Comparison of ENCODE assay signal across 1 cellular context in the genomic region with DNA sequence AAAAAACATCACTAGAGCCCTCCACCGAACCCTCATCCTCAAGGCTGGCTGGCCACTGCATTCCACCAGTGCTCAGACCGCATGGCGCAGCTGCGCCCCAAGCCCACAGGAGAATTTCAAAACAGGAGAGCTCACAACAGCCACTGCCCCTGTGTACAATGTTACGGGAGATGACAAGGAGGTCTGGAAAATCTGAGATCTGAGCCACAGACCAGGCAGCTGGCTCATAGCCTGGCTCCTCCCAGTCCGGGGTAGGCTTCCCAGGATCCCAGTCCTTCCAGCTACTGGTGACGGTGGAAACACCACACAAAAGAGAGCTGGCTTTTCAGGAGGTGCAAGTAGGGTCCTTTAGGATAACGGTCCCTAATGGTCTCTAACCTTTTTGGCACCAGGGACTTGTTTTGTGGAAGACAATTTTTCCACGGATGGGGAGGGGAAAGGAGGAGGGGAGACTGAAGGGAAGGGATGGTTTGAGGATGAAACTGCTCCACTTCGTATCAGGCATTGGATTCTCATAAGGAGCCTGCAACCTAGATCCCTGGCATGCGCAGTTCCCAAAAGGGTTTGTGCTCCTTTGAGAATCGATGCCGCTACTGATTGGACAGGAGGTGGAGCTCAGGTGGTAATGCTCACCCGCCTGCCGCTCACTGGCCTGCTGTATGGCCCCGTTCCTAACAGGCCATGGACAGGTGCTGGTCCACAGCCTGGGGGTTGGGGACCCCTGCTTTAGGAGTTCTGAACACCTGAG.
TF ChIP-seq lines count a peak whose summit lies in the region.

No MANE protein-coding gene starts in this region.

TF ChIP-seq in K562, 482 proteins besides CTCF, POLR2A, EP300 and RAD21:
- peak; percentile 19 to 51; a peak in 2 of 4 replicates for TF ChIP-seq NRF1 (conservative IDR thresholded peaks at IDR 0.05 in 1 of 2, IDR thresholded peaks at IDR 0.05 in 1 of 2)
- TF ChIP-seq MIER1 (IDR thresholded peaks at IDR 0.05; ENCODE audit: low read depth): no peak
